ENCODE assay signal across 1 cellular context in the genomic region with DNA sequence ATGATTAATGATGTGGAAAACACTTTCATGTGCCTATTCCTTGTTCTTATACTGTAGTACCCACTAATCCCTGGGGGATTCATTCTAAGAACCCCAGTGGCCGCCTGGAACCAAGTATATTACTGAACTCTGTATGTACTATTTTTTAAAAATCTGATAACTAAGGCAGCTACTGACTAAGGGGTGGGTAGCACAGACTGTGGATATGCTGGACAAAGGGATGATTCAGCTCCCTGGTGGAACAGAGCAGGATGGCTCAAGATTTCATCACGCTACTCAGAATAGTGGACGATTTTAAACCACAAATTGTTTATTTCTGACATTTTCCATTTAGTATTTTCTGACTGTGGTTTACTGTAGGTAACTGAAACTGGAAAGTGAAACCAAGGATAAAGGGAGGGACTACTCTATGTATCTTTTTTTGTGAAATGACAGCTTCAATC.
TF ChIP-seq lines count a peak whose summit lies in the region.

No MANE protein-coding gene starts in this region.

TF ChIP-seq in IMR-90, 13 proteins besides CTCF, POLR2A, EP300 and RAD21 (continued from another document):
- TF ChIP-seq, protein P1, sequence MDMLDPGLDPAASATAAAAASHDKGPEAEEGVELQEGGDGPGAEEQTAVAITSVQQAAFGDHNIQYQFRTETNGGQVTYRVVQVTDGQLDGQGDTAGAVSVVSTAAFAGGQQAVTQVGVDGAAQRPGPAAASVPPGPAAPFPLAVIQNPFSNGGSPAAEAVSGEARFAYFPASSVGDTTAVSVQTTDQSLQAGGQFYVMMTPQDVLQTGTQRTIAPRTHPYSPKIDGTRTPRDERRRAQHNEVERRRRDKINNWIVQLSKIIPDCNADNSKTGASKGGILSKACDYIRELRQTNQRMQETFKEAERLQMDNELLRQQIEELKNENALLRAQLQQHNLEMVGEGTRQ (IDR thresholded peaks at IDR 0.05; ENCODE audit: low read depth, low read length), result no peak
- 0 out of 2 replicates have a peak, but pooled peaks have one; percentile 29 for TF ChIP-seq MAZ (IDR thresholded peaks at IDR 0.05; ENCODE audit: borderline replicate concordance, low read depth, low read length)
- peak; percentile 70 for TF ChIP-seq FOS (IDR thresholded peaks at IDR 0.05; ENCODE audit: low read depth, low read length)
- TF ChIP-seq BHLHE40 (IDR thresholded peaks at IDR 0.05; ENCODE audit: low read depth, low read length), result no peak
- TF ChIP-seq RFX5 (IDR thresholded peaks at IDR 0.05; ENCODE audit: low read depth, low read length), result no peak
- peak; percentile 96 for TF ChIP-seq CEBPB (IDR thresholded peaks at IDR 0.05; ENCODE audit: low read depth, low read length)
- peak; percentile 61; the same call in 1 of the 2 replicates for TF ChIP-seq NFE2L2 (IDR thresholded peaks at IDR 0.05; ENCODE audit: low read depth, low read length)
- no peak for TF ChIP-seq MXI1 (IDR thresholded peaks at IDR 0.05; ENCODE audit: borderline replicate concordance, low read depth, low read length)
- no peak for TF ChIP-seq RCOR1 (IDR thresholded peaks at IDR 0.05; ENCODE audit: insufficient replicate concordance, low read length)
- TF ChIP-seq MAFK (IDR thresholded peaks at IDR 0.05; ENCODE audit: low read depth, low read length), result peak; percentile 61; the same call in 1 of the 2 replicates
